ENCODE assay signal across 8 cellular contexts in genomic region chr21:33199516-33200217, GRCh38. TPM values are rescaled to one million over a fixed set of nuclear protein-coding genes. Genes with fewer than 3 reads are reported as not detected.
DNase-seq lines count a peak whose midpoint lies in the region; ATAC-seq and TF ChIP-seq lines count a peak whose summit lies in the region.

No MANE protein-coding gene starts in this region.

- H3K9me3 ChIP-seq in right cardiac atrium (ENCODE audit: control insufficient read depth, low read length): no peaks in the 10 kb centered on the region

- ATAC-seq in HG02763 (IDR thresholded peaks at IDR 0.05; ENCODE audit: unreplicated experiment) (peak; percentile 66), right cardiac atrium (peak; percentile 80 to 81)

- H3K27me3 ChIP-seq in right cardiac atrium (ENCODE audit: control insufficient read depth, insufficient read depth): no peaks in the 10 kb centered on the region

- H3K4me1 ChIP-seq in right cardiac atrium (ENCODE audit: control insufficient read depth, insufficient read depth, low read length): peaks cover 5% of the 10 kb centered on the region

- peak overlapping the region; percentile 86 for H3K27ac ChIP-seq in right cardiac atrium (ENCODE audit: low read length)

- intact Hi-C loops in right cardiac atrium (cut with DNase I): loop anchor here (2.0 to 10.0 kb wide), 9 partner anchors 163 to 367 kb away; no protein-coding TSS in a partner anchor

- 15% methylated on average over 8 of the region's 8 CpGs for WGBS in right cardiac atrium

- DNase-seq in NCI-H1436 treated with DMSO at 0.1 percent for 48 hours (lab: John Stamatoyannopoulos, UW): peak; percentile 53
- DNase-seq in SW480 (ENCODE audit: low spot score): peak; percentile 92
- DNase-seq in amniotic epithelial cell (ENCODE audit: low read depth): peak; percentile 92
- DNase-seq in right cardiac atrium: peak in 2 of 3 donors; percentile 69 to 81
- peak; percentile 77 for DNase-seq in skeletal muscle cell (ENCODE audit: low read depth)
- DNase-seq in GOT3 (lab: John Stamatoyannopoulos, UW): no peak

- peak; percentile 51; the same call in 1 of the 2 replicates for TF ChIP-seq CTCF in GM12875 (IDR thresholded peaks at IDR 0.05; ENCODE audit: borderline replicate concordance, insufficient read depth, low read depth, low read length)

- H3K4me3 ChIP-seq in GM12875 (ENCODE audit: low read depth, low read length) (no peak overlapping the region), right cardiac atrium (ENCODE audit: low read length) (no peak overlapping the region), skeletal muscle cell (ENCODE audit: low read depth, low read length) (no peak overlapping the region)

RNA-seq across cellular contexts. Expression of gene IFNAR2, which starts 30.1 kb away (rescaled TPM):
- 10 to 100 TPM; 11.8 to 21.7 (median 16.8) TPM for total RNA-seq in right cardiac atrium
- polyA plus RNA-seq in right cardiac atrium: 12.7 TPM
